9 cellular contexts compared by ENCODE assay signal in genomic region chr4:36351082-36351666, GRCh38.
DNase-seq lines count a peak whose midpoint lies in the region; ATAC-seq and TF ChIP-seq lines count a peak whose summit lies in the region.
"Had no signal": no experiment of that assay in that cellular context is flagged by ENCODE, and none has a peak within 500 bp of the region (broad histone marks: within the 10 kb centered on the region; RNA-seq: fewer than 3 reads in every experiment).

No MANE protein-coding gene starts in this region.

- ATAC-seq in GM19372 (IDR thresholded peaks at IDR 0.05; ENCODE audit: low read depth, unreplicated experiment) (peak; percentile 49), Right ventricle myocardium superior (ENCODE audit: poor library complexity) (no peak), HG03025 (IDR thresholded peaks at IDR 0.05; ENCODE audit: low FRiP score, unreplicated experiment) (no peak)

- no peak overlapping the region for H3K4me3 Mint-ChIP-seq in CD14-positive monocyte

- peaks cover 0 to 3% (median 1%) of the 10 kb centered on the region in 3 donors for H3K27me3 Mint-ChIP-seq in CD14-positive monocyte (ENCODE audit: low read depth in 3 of 3)

- H3K27ac ChIP-seq in HL-60 (replicated peaks) = no peak overlapping the region

- H3K36me3 Mint-ChIP-seq in CD14-positive monocyte = no peaks in the 10 kb centered on the region
- H3K36me3 Mint-ChIP-seq: IgD-negative memory B cell had no signal

- H3K4me3 ChIP-seq in HL-60 (replicated peaks; ENCODE audit: insufficient read depth, low read length) = no peak overlapping the region

- TF ChIP-seq CTCF in CD14-positive monocyte (IDR thresholded peaks at IDR 0.05) (peak; percentile 92), HL-60 (IDR thresholded peaks at IDR 0.05; ENCODE audit: insufficient read depth, low read length) (peak; percentile 50)

- peaks cover 0 to 3% (median 0%) of the 10 kb centered on the region in 7 donors for H3K9me3 Mint-ChIP-seq in CD14-positive monocyte
- H3K9me3 Mint-ChIP-seq: IgD-negative memory B cell had no signal

- H3K4me1 Mint-ChIP-seq in CD14-positive monocyte = peaks cover 21% of the 10 kb centered on the region

- no peaks in the 10 kb centered on the region for H3K27me3 ChIP-seq in HL-60 (ENCODE audit: insufficient read depth, poor library complexity, severe bottlenecking)

- intact Hi-C loops in CD14-positive monocyte (cut with micrococcal nuclease) (loop anchor here (2.0 to 5.0 kb wide), 3 partner anchors 46 to 1036 kb away; no protein-coding TSS in a partner anchor), Right ventricle myocardium superior (cut with DNase I) (no loop called here)

- DNase-seq in CD14-positive monocyte (ENCODE audit: low spot score) (peak; percentile 59), HL-60 (ENCODE audit: low read depth in 1 of 2, low spot score in 1 of 2) (peak in 1 of 2 experiments; percentile 76), SK-N-DZ (ENCODE audit: low spot score) (peak; percentile 60), Right ventricle myocardium superior (peak; percentile 63), retina (peak; percentile 29)
- DNase-seq in activated naive CD4-positive, alpha-beta T cell treated with Interleukin-2 at 50 U/mL for 16 hours = peak; percentile 76

- peak overlapping the region in 1 of 7 donors; percentile 27 for H3K27ac Mint-ChIP-seq in CD14-positive monocyte
